ENCODE assay signal across 29 cellular contexts in genomic region chr6:157943964-157944283, GRCh38.
"Had no signal": no experiment of that assay in that cellular context is flagged by ENCODE, and none has a peak within 500 bp of the region (broad histone marks: within the 10 kb centered on the region; RNA-seq: fewer than 3 reads in every experiment).

No MANE protein-coding gene starts in this region.

- H3K9ac ChIP-seq: SK-N-SH had no signal

- FAIRE-seq: bronchial epithelial cell, colon, TTC549 had no signal

- H3K4me1 Mint-ChIP-seq: central memory CD8-positive, alpha-beta T cell had no signal

- H3K9me3 Mint-ChIP-seq: central memory CD8-positive, alpha-beta T cell; T-helper 1 cell treated with Interleukin-12 subunit alpha and Interleukin-12 subunit beta and Interleukin-4 antibody, amounts not matched to agents 30 μg/mL and 1 μg/mL, for 36 hours had no signal

- H3K4me3 Mint-ChIP-seq: activated T-cell treated with anti-CD3 and anti-CD28 coated beads, Interleukin-2, amount 50 U/mL, for 24 hours; central memory CD8-positive, alpha-beta T cell; T-helper 1 cell treated with Interleukin-12 subunit alpha and Interleukin-12 subunit beta and Interleukin-4 antibody, amounts not matched to agents 30 μg/mL and 1 μg/mL, for 36 hours had no signal

- H3K27ac Mint-ChIP-seq: T-helper 1 cell treated with Interleukin-12 subunit alpha and Interleukin-12 subunit beta and Interleukin-4 antibody, amounts not matched to agents 30 μg/mL and 1 μg/mL, for 36 hours had no signal

- H3K9me3 ChIP-seq: left lung, lower lobe of right lung, upper lobe of right lung had no signal

- H3K4me3 ChIP-seq: left lung, lower lobe of right lung, skin epidermis, tibial artery, upper lobe of right lung had no signal

- H3K4me2 ChIP-seq: SK-N-SH had no signal

- H3K27me3 ChIP-seq: foreskin keratinocyte, left lung, tibial artery, upper lobe of right lung had no signal

- H3K27ac ChIP-seq: foreskin keratinocyte, left lung, lower lobe of right lung, skin epidermis, tibial artery, upper lobe of right lung, VCaP had no signal

- ATAC-seq: esophagus mucosa; foreskin keratinocyte; left lung; lower lobe of right lung; naive thymus-derived CD8-positive, alpha-beta T cell; stimulated activated naive CD8-positive, alpha-beta T cell treated with anti-CD3 and anti-CD28 coated beads, Interleukin-15, amount 100 ng/mL, for 72 hours; upper lobe of right lung had no signal

- H3K4me1 ChIP-seq: foreskin keratinocyte, left lung, lower lobe of right lung, tibial artery, upper lobe of right lung had no signal

- H3K27me3 Mint-ChIP-seq: activated T-cell treated with anti-CD3 and anti-CD28 coated beads, Interleukin-2, amount 50 U/mL, for 24 hours; naive thymus-derived CD8-positive, alpha-beta T cell; stimulated activated naive CD8-positive, alpha-beta T cell treated with anti-CD3 and anti-CD28 coated beads, Interleukin-15, amount 100 ng/mL, for 72 hours had no signal

- DNase-seq: activated CD4-positive, alpha-beta T cell treated with anti-CD3 and anti-CD28 coated beads for 48 hours; activated CD4-positive, alpha-beta T cell treated with anti-CD3 and anti-CD28 coated beads, Interleukin-2, amount 50 U/mL, for 48 hours; activated CD8-positive, alpha-beta memory T cell treated with anti-CD3 and anti-CD28 coated beads, Interleukin-2, amount 50 U/mL, for 48 hours; activated T-cell treated with anti-CD3 and anti-CD28 coated beads, Interleukin-2, amount 50 U/mL, for 24 hours; dermis blood vessel endothelial cell; effector memory CD4-positive, alpha-beta T cell; foreskin keratinocyte; kidney glomerular epithelial cell; left lung; lower lobe of right lung; mesenchymal stem cell; naive thymus-derived CD8-positive, alpha-beta T cell; posterior cingulate gyrus; SK-N-SH; stimulated activated CD4-positive, alpha-beta T cell treated with anti-CD3 and anti-CD28 coated beads, Interleukin-12 subunit alpha, Interleukin-12 subunit beta, amount 100 ng/mL, for 4 hours; stimulated activated CD4-positive, alpha-beta T cell treated with anti-CD3 and anti-CD28 coated beads, Interleukin-4, amount 100 ng/mL, for 1 hour; stimulated activated naive CD8-positive, alpha-beta T cell treated with anti-CD3 and anti-CD28 coated beads, Interleukin-15, amount 100 ng/mL, for 72 hours; SW 1271; T-helper 9 cell; tibial artery; upper lobe of right lung had no signal
